In genomic region chr7:154946166-154946565, GRCh38 we compare ENCODE assay signal across 40 cellular contexts.
"Had no signal": no experiment of that assay in that cellular context is flagged by ENCODE, and none has a peak within 500 bp of the region (broad histone marks: within the 10 kb centered on the region; RNA-seq: fewer than 3 reads in every experiment).

No MANE protein-coding gene starts in this region.

- H3K4me3 Mint-ChIP-seq: activated naive CD4-positive, alpha-beta T cell treated with anti-CD3 and anti-CD28 coated beads for 36 hours; activated naive CD4-positive, alpha-beta T cell treated with anti-CD3 and anti-CD28 coated beads, Interleukin-2, amount 10 ng/mL, durations not matched to agents 7 days and 5 days; activated naive CD4-positive, alpha-beta T cell treated with anti-CD3 and anti-CD28 coated beads, Interleukin-2, amount 50 U/mL, for 24 hours; activated naive CD8-positive, alpha-beta T cell; activated naive CD8-positive, alpha-beta T cell treated with anti-CD3 and anti-CD28 coated beads, Interleukin-2, amount 10 ng/mL, durations not matched to agents 7 days and 5 days; activated naive CD8-positive, alpha-beta T cell treated with anti-CD3 and anti-CD28 coated beads, Interleukin-2, amount 50 U/mL, for 24 hours; activated T-cell treated with anti-CD3 and anti-CD28 coated beads, Interleukin-2, amount 50 U/mL, for 24 hours; activated T-cell treated with anti-CD3 and anti-CD28 coated beads, Interleukin-2, amount 50 U/mL, for 4 hours; activated T-cell treated with anti-CD3 and anti-CD28 coated beads, Interleukin-2, amount 50 U/mL, for 72 hours; activated T-helper 1 cell treated with anti-CD3 and anti-CD28 coated beads, Interleukin-12 subunit alpha, Interleukin-12 subunit beta, Interleukin-2, Interleukin-4 antibody, amounts not matched to agents 30 ng/mL and 10 ng/mL and 1 ng/mL, durations not matched to agents 14 hours and 24 hours and 36 hours; activated T-helper 17 cell treated with anti-CD3 and anti-CD28 coated beads, Interleukin-2, amount 50 U/mL, for 72 hours; brain; central memory CD8-positive, alpha-beta T cell had no signal

- H3K27me3 Mint-ChIP-seq: activated naive CD4-positive, alpha-beta T cell treated with anti-CD3 and anti-CD28 coated beads, Interleukin-2, amount 10 ng/mL, durations not matched to agents 7 days and 5 days; activated naive CD4-positive, alpha-beta T cell treated with anti-CD3 and anti-CD28 coated beads, Interleukin-2, amount 50 U/mL, for 24 hours; activated naive CD8-positive, alpha-beta T cell; activated naive CD8-positive, alpha-beta T cell treated with anti-CD3 and anti-CD28 coated beads, Interleukin-2, amount 10 ng/mL, durations not matched to agents 7 days and 5 days; activated naive CD8-positive, alpha-beta T cell treated with anti-CD3 and anti-CD28 coated beads, Interleukin-2, amount 50 U/mL, for 24 hours; activated T-cell treated with anti-CD3 and anti-CD28 coated beads, Interleukin-2, amount 50 U/mL, for 24 hours; activated T-helper 17 cell treated with anti-CD3 and anti-CD28 coated beads, Interleukin-2, amount 50 U/mL, for 72 hours; brain; central memory CD8-positive, alpha-beta T cell had no signal

- DNase-seq: activated effector memory CD4-positive, alpha-beta T cell treated with anti-CD3 and anti-CD28 coated beads, Interleukin-2, amount 50 U/mL, for 16 hours; activated effector memory CD4-positive, alpha-beta T cell treated with Interleukin-2 at 50 U/mL for 16 hours; activated gamma-delta T cell; activated gamma-delta T cell treated with Interleukin-2 at 50 U/mL for 16 hours; activated naive CD4-positive, alpha-beta T cell; activated naive CD4-positive, alpha-beta T cell treated with anti-CD3 and anti-CD28 coated beads for 36 hours; activated naive CD4-positive, alpha-beta T cell treated with anti-CD3 and anti-CD28 coated beads, Interleukin-2, amount 10 ng/mL, durations not matched to agents 7 days and 5 days; activated naive CD4-positive, alpha-beta T cell treated with anti-CD3 and anti-CD28 coated beads, Interleukin-2, amount 50 U/mL, for 16 hours; activated naive CD4-positive, alpha-beta T cell treated with Interleukin-2 at 50 U/mL for 16 hours; activated naive CD8-positive, alpha-beta T cell treated with anti-CD3 and anti-CD28 coated beads, Interleukin-2, amount 10 ng/mL, durations not matched to agents 7 days and 5 days; activated naive CD8-positive, alpha-beta T cell treated with anti-CD3 and anti-CD28 coated beads, Interleukin-2, amount 50 U/mL, for 24 hours; activated T-cell treated with anti-CD3 and anti-CD28 coated beads for 4 hours; activated T-cell treated with anti-CD3 and anti-CD28 coated beads, Interleukin-2, amount 50 U/mL, for 1 hour; activated T-cell treated with anti-CD3 and anti-CD28 coated beads, Interleukin-2, amount 50 U/mL, for 24 hours; activated T-cell treated with anti-CD3 and anti-CD28 coated beads, Interleukin-2, amount 50 U/mL, for 4 hours; activated T-cell treated with anti-CD3 and anti-CD28 coated beads, Interleukin-2, amount 50 U/mL, for 48 hours; activated T-cell treated with anti-CD3 and anti-CD28 coated beads, Interleukin-2, amount 50 U/mL, for 72 hours; adrenal gland; amniotic stem cell; amygdala; anterior cingulate cortex; aorta; body of pancreas; brain microvascular endothelial cell; caudate nucleus; central memory CD4-positive, alpha-beta T cell; cerebellar nuclear complex had no signal

- H3K9me3 Mint-ChIP-seq: activated naive CD4-positive, alpha-beta T cell treated with anti-CD3 and anti-CD28 coated beads for 36 hours; activated naive CD4-positive, alpha-beta T cell treated with anti-CD3 and anti-CD28 coated beads, Interleukin-2, amount 10 ng/mL, durations not matched to agents 7 days and 5 days; activated naive CD4-positive, alpha-beta T cell treated with anti-CD3 and anti-CD28 coated beads, Interleukin-2, amount 50 U/mL, for 24 hours; activated naive CD4-positive, alpha-beta T cell treated with anti-CD3 and anti-CD28 coated beads, Interleukin-2, amount 50 U/mL, for 72 hours; activated naive CD8-positive, alpha-beta T cell treated with anti-CD3 and anti-CD28 coated beads, Interleukin-2, amount 10 ng/mL, durations not matched to agents 7 days and 5 days; activated naive CD8-positive, alpha-beta T cell treated with anti-CD3 and anti-CD28 coated beads, Interleukin-2, amount 50 U/mL, for 24 hours; activated T-cell treated with anti-CD3 and anti-CD28 coated beads, Interleukin-2, amount 50 U/mL, for 24 hours; activated T-cell treated with anti-CD3 and anti-CD28 coated beads, Interleukin-2, amount 50 U/mL, for 4 hours; activated T-cell treated with anti-CD3 and anti-CD28 coated beads, Interleukin-2, amount 50 U/mL, for 72 hours; activated T-helper 1 cell treated with anti-CD3 and anti-CD28 coated beads, Interleukin-12 subunit alpha, Interleukin-12 subunit beta, Interleukin-2, Interleukin-4 antibody, amounts not matched to agents 30 ng/mL and 10 ng/mL and 1 ng/mL, durations not matched to agents 14 hours and 24 hours and 36 hours; activated T-helper 17 cell treated with anti-CD3 and anti-CD28 coated beads, Interleukin-2, amount 50 U/mL, for 72 hours; activated T-helper 2 cell treated with anti-CD3 and anti-CD28 coated beads, Interferon-gamma antibody, Interleukin-2, Interleukin-4, amounts not matched to agents 10 μg/mL and 5 μg/mL and 100 μg/mL, durations not matched to agents 14 hours and 24 hours and 36 hours; brain; central memory CD8-positive, alpha-beta T cell had no signal

- H3K27ac ChIP-seq: adrenal gland, ascending aorta, body of pancreas, brain microvascular endothelial cell, breast epithelium, cardiac muscle cell had no signal

- H3K4me1 ChIP-seq: adrenal gland, ascending aorta, body of pancreas, breast epithelium had no signal

- H3K4me1 Mint-ChIP-seq: activated naive CD4-positive, alpha-beta T cell treated with anti-CD3 and anti-CD28 coated beads, Interleukin-2, amount 10 ng/mL, durations not matched to agents 7 days and 5 days; activated naive CD4-positive, alpha-beta T cell treated with anti-CD3 and anti-CD28 coated beads, Interleukin-2, amount 50 U/mL, for 24 hours; activated naive CD8-positive, alpha-beta T cell treated with anti-CD3 and anti-CD28 coated beads, Interleukin-2, amount 10 ng/mL, durations not matched to agents 7 days and 5 days; activated naive CD8-positive, alpha-beta T cell treated with anti-CD3 and anti-CD28 coated beads, Interleukin-2, amount 50 U/mL, for 24 hours; activated T-helper 17 cell treated with anti-CD3 and anti-CD28 coated beads, Interleukin-2, amount 50 U/mL, for 72 hours; brain; central memory CD8-positive, alpha-beta T cell had no signal

- H3K9me3 ChIP-seq: adrenal gland, ascending aorta, body of pancreas, breast epithelium had no signal

- H3K27ac Mint-ChIP-seq: activated naive CD4-positive, alpha-beta T cell treated with anti-CD3 and anti-CD28 coated beads for 36 hours; activated naive CD4-positive, alpha-beta T cell treated with anti-CD3 and anti-CD28 coated beads, Interleukin-2, amount 10 ng/mL, durations not matched to agents 7 days and 5 days; activated naive CD4-positive, alpha-beta T cell treated with anti-CD3 and anti-CD28 coated beads, Interleukin-2, amount 50 U/mL, for 24 hours; activated naive CD4-positive, alpha-beta T cell treated with anti-CD3 and anti-CD28 coated beads, Interleukin-2, amount 50 U/mL, for 72 hours; activated naive CD8-positive, alpha-beta T cell; activated naive CD8-positive, alpha-beta T cell treated with anti-CD3 and anti-CD28 coated beads, Interleukin-2, amount 10 ng/mL, durations not matched to agents 7 days and 5 days; activated naive CD8-positive, alpha-beta T cell treated with anti-CD3 and anti-CD28 coated beads, Interleukin-2, amount 50 U/mL, for 24 hours; activated T-cell treated with anti-CD3 and anti-CD28 coated beads, Interleukin-2, amount 50 U/mL, for 24 hours; activated T-cell treated with anti-CD3 and anti-CD28 coated beads, Interleukin-2, amount 50 U/mL, for 72 hours; activated T-helper 1 cell treated with anti-CD3 and anti-CD28 coated beads, Interleukin-12 subunit alpha, Interleukin-12 subunit beta, Interleukin-2, Interleukin-4 antibody, amounts not matched to agents 30 ng/mL and 10 ng/mL and 1 ng/mL, durations not matched to agents 14 hours and 24 hours and 36 hours; activated T-helper 17 cell treated with anti-CD3 and anti-CD28 coated beads, Interleukin-2, amount 50 U/mL, for 72 hours; activated T-helper 2 cell treated with anti-CD3 and anti-CD28 coated beads, Interferon-gamma antibody, Interleukin-2, Interleukin-4, amounts not matched to agents 10 μg/mL and 5 μg/mL and 100 μg/mL, durations not matched to agents 14 hours and 24 hours and 36 hours; brain had no signal

- H3K27me3 ChIP-seq: adrenal gland, ascending aorta, body of pancreas, brain microvascular endothelial cell, breast epithelium, cardiac muscle cell had no signal

- FAIRE-seq: astrocyte, bronchial epithelial cell had no signal

- H3K4me3 ChIP-seq: adrenal gland, ascending aorta, body of pancreas, breast epithelium, cardiac muscle cell had no signal
